In genomic region chr7:27174077-27175004, GRCh38 we compare ENCODE assay signal across 9 cellular contexts. TPM values are rescaled to one million over a fixed set of nuclear protein-coding genes. Genes with fewer than 3 reads are reported as not detected.
A peak's percentile ranks its signal among the peaks of the same experiment; 100 is the strongest.
DNase-seq lines count a peak whose midpoint lies in the region; ATAC-seq and TF ChIP-seq lines count a peak whose summit lies in the region.
"Had no signal": no experiment of that assay in that cellular context is flagged by ENCODE, and none has a peak within 500 bp of the region (broad histone marks: within the 10 kb centered on the region; RNA-seq: fewer than 3 reads in every experiment).

Gene HOXA10, minus strand, starts transcription at chr7:27174320. Its CDS starts 14 bp downstream, at chr7:27174306.

- no peak for TF ChIP-seq CTCF in left ventricle myocardium inferior (IDR thresholded peaks at IDR 0.05; ENCODE audit: borderline replicate concordance)
- TF ChIP-seq CTCF in BE2C (IDR thresholded peaks at IDR 0.05; ENCODE audit: low read depth, low read length) = no peak

- ATAC-seq in GM18520 (IDR thresholded peaks at IDR 0.05; ENCODE audit: unreplicated experiment) = no peak

- no peak within 1 kb of the TSS for H3K27ac ChIP-seq in left ventricle myocardium inferior (replicated peaks)
- H3K27ac ChIP-seq in skeletal muscle tissue (ENCODE audit: low read depth, low read length) = peak within 1 kb of the TSS; percentile 84
- H3K27ac ChIP-seq: body of pancreas had no signal

- peak within 1 kb of the TSS; percentile 74 to 97 (median 90) for H3K9ac ChIP-seq in skeletal muscle tissue (ENCODE audit: low read depth in 1 of 3, low read length in 3 of 3)

- H3K4me1 ChIP-seq in left ventricle myocardium inferior = peaks cover 37% of the 10 kb centered on the region
- H3K4me1 ChIP-seq in skeletal muscle tissue (ENCODE audit: control insufficient read depth in 3 of 3, insufficient read depth in 3 of 3, low read length in 3 of 3) = peaks cover 49 to 54% (median 51%) of the 10 kb centered on the region in 3 donors
- H3K4me1 ChIP-seq in BE2C = no peaks in the 10 kb centered on the region

- H3K4me3 ChIP-seq in left ventricle myocardium inferior (peak within 1 kb of the TSS; percentile 61), skeletal muscle tissue (ENCODE audit: low read length in 3 of 3) (peak within 1 kb of the TSS; percentile 69 to 84 (median 81)), BE2C (ENCODE audit: low read depth, low read length) (no peak within 1 kb of the TSS)

- H3K27me3 ChIP-seq in left ventricle myocardium inferior (ENCODE audit: low read depth) (peaks cover 100% of the 10 kb centered on the region), skeletal muscle tissue (ENCODE audit: control insufficient read depth in 3 of 3, insufficient read depth in 3 of 3, low read length in 3 of 3) (peaks cover 3 to 20% (median 4%) of the 10 kb centered on the region in 3 donors), BE2C (peaks cover 100% of the 10 kb centered on the region)

- peak; percentile 39 for DNase-seq in activated T-cell treated with anti-CD3 and anti-CD28 coated beads, Interleukin-2, amount 50 U/mL, for 1 hour
- DNase-seq in activated T-cell treated with anti-CD3 and anti-CD28 coated beads for 4 hours = no peak
- DNase-seq in SW480 (ENCODE audit: low spot score) = peak; percentile 65
- peak; percentile 7 for DNase-seq in left ventricle myocardium inferior
- no peak for DNase-seq in BE2C
- DNase-seq in mucosa of gallbladder (ENCODE audit: low spot score) = no peak

- intact Hi-C loops in left ventricle myocardium inferior (cut with micrococcal nuclease) = no loop called here

- H3K36me3 ChIP-seq in left ventricle myocardium inferior = no peaks in the 10 kb centered on the region
- H3K36me3 ChIP-seq in skeletal muscle tissue (ENCODE audit: control insufficient read depth in 3 of 3, insufficient read depth in 3 of 3, low read length in 3 of 3) = no peaks in the 10 kb centered on the region
- no peaks in the 10 kb centered on the region for H3K36me3 ChIP-seq in BE2C

- H3K9me3 ChIP-seq in left ventricle myocardium inferior (replicated peaks) (no peaks in the 10 kb centered on the region), skeletal muscle tissue (ENCODE audit: control insufficient read depth in 3 of 3, low read length in 3 of 3) (no peaks in the 10 kb centered on the region), BE2C (no peaks in the 10 kb centered on the region; the same call in 1 of the 2 replicates)
- H3K9me3 ChIP-seq: body of pancreas had no signal

RNA-seq across cellular contexts. Expression of gene HOXA10, which starts in this region (rescaled TPM):
- total RNA-seq in left ventricle myocardium inferior = not detected
- 13.6 TPM for total RNA-seq in skeletal muscle tissue
- not detected for polyA plus RNA-seq in BE2C (2012; ENCODE audit: insufficient read depth, insufficient read length, low read depth)
- 0.12 TPM for total RNA-seq in mucosa of gallbladder

Comparison
In these comparisons a context has a peak if more than half of its experiments do, and no peak if none do; other contexts are left out.
1. RNA of gene HOXA10 (total RNA-seq): 13.6 TPM in skeletal muscle tissue (single experiment); 0.12 TPM in mucosa of gallbladder (single experiment) and not detected in left ventricle myocardium inferior (single experiment); every median in the first group is over 10 times any median in the second.
2. DNase-seq: peak in activated T-cell treated with anti-CD3 and anti-CD28 coated beads, Interleukin-2, amount 50 U/mL, for 1 hour (single experiment) and SW480 (single experiment); none in activated T-cell treated with anti-CD3 and anti-CD28 coated beads for 4 hours (single experiment), BE2C (single experiment) and mucosa of gallbladder (single experiment).
3. Peak in DNase-seq and H3K4me3 ChIP-seq in left ventricle myocardium inferior; RNA of the gene not detected or under 1 TPM.